In the genomic region with DNA sequence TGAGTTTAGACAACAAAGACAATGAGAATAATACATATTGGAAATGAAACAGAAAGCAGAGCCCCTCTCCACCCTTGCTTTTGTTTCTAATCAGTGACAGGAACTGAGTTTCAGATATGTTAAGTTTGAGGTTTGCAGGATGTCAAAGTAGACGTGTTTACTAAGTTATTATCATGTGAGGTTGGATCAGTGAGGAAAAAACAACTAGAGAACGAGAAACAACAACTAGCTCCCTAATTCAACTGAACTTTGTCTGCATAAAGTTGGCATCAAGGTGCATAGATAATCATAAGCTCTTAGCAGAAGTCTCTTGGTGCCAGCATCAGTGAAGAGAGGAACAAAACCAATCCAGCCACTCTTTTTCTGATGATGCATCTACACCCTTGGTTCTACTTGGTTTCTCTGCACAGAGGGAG, we compare ENCODE assay signal across 11 cellular contexts.
DNase-seq lines count a peak whose midpoint lies in the region; ATAC-seq and TF ChIP-seq lines count a peak whose summit lies in the region.
"Had no signal": no experiment of that assay in that cellular context is flagged by ENCODE, and none has a peak within 500 bp of the region (broad histone marks: within the 10 kb centered on the region; RNA-seq: fewer than 3 reads in every experiment).

No MANE protein-coding gene starts in this region.

- no peak for TF ChIP-seq CTCF in smooth muscle cell (IDR thresholded peaks at IDR 0.05; ENCODE audit: borderline replicate concordance, insufficient read depth, poor library complexity, severe bottlenecking)

- peaks cover 8% of the 10 kb centered on the region for H3K4me1 ChIP-seq in smooth muscle cell (ENCODE audit: low read depth)

- H2AFZ ChIP-seq in smooth muscle cell (ENCODE audit: low read depth): peak overlapping the region; percentile 26

- H3K36me3 Mint-ChIP-seq in activated T-cell treated with anti-CD3 and anti-CD28 coated beads, Interleukin-2, amount 50 U/mL, for 24 hours (ENCODE audit: low read depth): no peaks in the 10 kb centered on the region
- H3K36me3 Mint-ChIP-seq in activated CD8-positive, alpha-beta T cell treated with anti-CD3 and anti-CD28 coated beads, Interleukin-2, amount 10 ng/mL, durations not matched to agents 7 days and 5 days (ENCODE audit: low read depth): peaks cover 3% of the 10 kb centered on the region

- H3K27ac ChIP-seq in smooth muscle cell (ENCODE audit: low read depth): no peak overlapping the region

- H3K4me2 ChIP-seq in smooth muscle cell: peak overlapping the region; percentile 64

- peak overlapping the region; percentile 56 for H3K27ac Mint-ChIP-seq in activated T-cell treated with anti-CD3 and anti-CD28 coated beads, Interleukin-2, amount 50 U/mL, for 24 hours
- peak overlapping the region; percentile 77 for H3K27ac Mint-ChIP-seq in activated CD8-positive, alpha-beta T cell treated with anti-CD3 and anti-CD28 coated beads, Interleukin-2, amount 10 ng/mL, durations not matched to agents 7 days and 5 days

- ATAC-seq in HG02840 (IDR thresholded peaks at IDR 0.05; ENCODE audit: low FRiP score, unreplicated experiment): peak; percentile 71
- peak; percentile 88 for ATAC-seq in activated CD8-positive, alpha-beta T cell treated with anti-CD3 and anti-CD28 coated beads, Interleukin-2, amount 10 ng/mL, durations not matched to agents 7 days and 5 days

- H3K4me3 Mint-ChIP-seq in activated T-cell treated with anti-CD3 and anti-CD28 coated beads, Interleukin-2, amount 50 U/mL, for 24 hours: no peak overlapping the region
- H3K4me3 Mint-ChIP-seq in activated CD8-positive, alpha-beta T cell treated with anti-CD3 and anti-CD28 coated beads, Interleukin-2, amount 10 ng/mL, durations not matched to agents 7 days and 5 days: peak overlapping the region; percentile 45

- no peaks in the 10 kb centered on the region for H3K9me3 Mint-ChIP-seq in activated T-cell treated with anti-CD3 and anti-CD28 coated beads, Interleukin-2, amount 50 U/mL, for 24 hours
- H3K9me3 Mint-ChIP-seq in activated CD8-positive, alpha-beta T cell treated with anti-CD3 and anti-CD28 coated beads, Interleukin-2, amount 10 ng/mL, durations not matched to agents 7 days and 5 days (ENCODE audit: insufficient read depth): no peaks in the 10 kb centered on the region

- POLR2A ChIA-PET in activated CD8-positive, alpha-beta T cell treated with anti-CD3 and anti-CD28 coated beads, Interleukin-2, amount 10 ng/mL, durations not matched to agents 7 days and 5 days (lab: Charles Lee): no interaction called here

- DNase-seq in activated T-cell treated with anti-CD3 and anti-CD28 coated beads, Interleukin-2, amount 50 U/mL, for 24 hours: no peak
- no peak for DNase-seq in activated T-cell treated with anti-CD3 and anti-CD28 coated beads, Interleukin-2, amount 50 U/mL, for 48 hours
- DNase-seq in activated CD8-positive, alpha-beta T cell treated with anti-CD3 and anti-CD28 coated beads, Interleukin-2, amount 10 ng/mL, durations not matched to agents 7 days and 5 days: peak; percentile 39
- DNase-seq in smooth muscle cell (lab: John Stamatoyannopoulos, UW; ENCODE audit: unreplicated experiment) (no peak), LoVo (ENCODE audit: low spot score) (no peak), NCI-H128 (lab: John Stamatoyannopoulos, UW; ENCODE audit: unreplicated experiment) (no peak)
- no peak for DNase-seq in stimulated activated CD8-positive, alpha-beta memory T cell treated with anti-CD3 and anti-CD28 coated beads, Interleukin-4, amount 100 ng/mL, for 48 hours
- DNase-seq: activated CD4-positive, CD25-positive, alpha-beta regulatory T cell; effector CD4-positive, alpha-beta T cell; NCI-H2029 treated with DMSO at 0.1 percent for 48 hours had no signal

- WGBS in smooth muscle cell (ENCODE audit: low lambda C conversion rate): 56% methylated on average over 2 of the region's 2 CpGs

- no peaks in the 10 kb centered on the region for H3K9me3 ChIP-seq in smooth muscle cell (replicated peaks; ENCODE audit: low read depth)

- H3K27me3 ChIP-seq in smooth muscle cell (ENCODE audit: low read depth): no peaks in the 10 kb centered on the region

- H3K27me3 Mint-ChIP-seq in activated T-cell treated with anti-CD3 and anti-CD28 coated beads, Interleukin-2, amount 50 U/mL, for 24 hours: no peaks in the 10 kb centered on the region
- H3K27me3 Mint-ChIP-seq in activated CD8-positive, alpha-beta T cell treated with anti-CD3 and anti-CD28 coated beads, Interleukin-2, amount 10 ng/mL, durations not matched to agents 7 days and 5 days (ENCODE audit: low read depth): peaks cover 2% of the 10 kb centered on the region

- no peaks in the 10 kb centered on the region for H3F3A ChIP-seq in smooth muscle cell (ENCODE audit: low read depth)

- no peaks in the 10 kb centered on the region for H4K20me1 ChIP-seq in smooth muscle cell (ENCODE audit: low read depth)

- no peak overlapping the region for H3K4me3 ChIP-seq in smooth muscle cell

- H3K4me1 Mint-ChIP-seq in activated T-cell treated with anti-CD3 and anti-CD28 coated beads, Interleukin-2, amount 50 U/mL, for 24 hours (ENCODE audit: low read depth): peaks cover 40% of the 10 kb centered on the region
- peaks cover 42% of the 10 kb centered on the region for H3K4me1 Mint-ChIP-seq in activated CD8-positive, alpha-beta T cell treated with anti-CD3 and anti-CD28 coated beads, Interleukin-2, amount 10 ng/mL, durations not matched to agents 7 days and 5 days (ENCODE audit: low read depth)

- no peaks in the 10 kb centered on the region for H3K79me2 ChIP-seq in smooth muscle cell (ENCODE audit: low read depth)

- CTCF ChIA-PET in activated CD8-positive, alpha-beta T cell treated with anti-CD3 and anti-CD28 coated beads, Interleukin-2, amount 10 ng/mL, durations not matched to agents 7 days and 5 days (lab: Charles Lee): interaction anchor here (0.6 kb wide), 1 partner anchor 488 kb away, joined by 5 read pairs; no protein-coding TSS in a partner anchor

- H3K36me3 ChIP-seq in smooth muscle cell (ENCODE audit: low read depth): no peaks in the 10 kb centered on the region

- no peak overlapping the region for H3K9ac ChIP-seq in smooth muscle cell (ENCODE audit: low read depth)
